21 cellular contexts compared by ENCODE assay signal in genomic region chr1:110171134-110171733, GRCh38. TPM values are rescaled to one million over a fixed set of nuclear protein-coding genes. Genes with fewer than 3 reads are reported as not detected.
DNase-seq lines count a peak whose midpoint lies in the region; ATAC-seq and TF ChIP-seq lines count a peak whose summit lies in the region.
"Had no signal": no experiment of that assay in that cellular context is flagged by ENCODE, and none has a peak within 500 bp of the region (broad histone marks: within the 10 kb centered on the region; RNA-seq: fewer than 3 reads in every experiment).

No MANE protein-coding gene starts in this region.

- TF ChIP-seq CTCF in dorsolateral prefrontal cortex (IDR thresholded peaks at IDR 0.05 in 54 of 56, conservative IDR thresholded peaks at IDR 0.05 in 2 of 56; ENCODE audit: low read depth in 1 of 56, partially characterized antibody in 56 of 56) (no peak), WTC11 (IDR thresholded peaks at IDR 0.05) (no peak)

- peak overlapping the region in 44 of 59 donors; percentile 0 to 69 (median 48) for H3K27ac ChIP-seq in dorsolateral prefrontal cortex

- H3K27me3 ChIP-seq in dorsolateral prefrontal cortex, result no peaks in the 10 kb centered on the region

- H3K36me3 Mint-ChIP-seq in WTC11 (no peaks in the 10 kb centered on the region), T-cell (no peaks in the 10 kb centered on the region)
- H3K36me3 Mint-ChIP-seq: activated naive CD8-positive, alpha-beta T cell treated with anti-CD3 and anti-CD28 coated beads for 36 hours; IgD-negative memory B cell; naive thymus-derived CD8-positive, alpha-beta T cell had no signal

- H3K4me1 Mint-ChIP-seq in WTC11, result peaks cover 10% of the 10 kb centered on the region
- H3K4me1 Mint-ChIP-seq in T-cell, result no peaks in the 10 kb centered on the region
- H3K4me1 Mint-ChIP-seq: activated CD4-positive, alpha-beta T cell treated with anti-CD3 and anti-CD28 coated beads, Interleukin-2, amount 10 ng/mL, durations not matched to agents 7 days and 5 days; activated naive CD8-positive, alpha-beta T cell treated with anti-CD3 and anti-CD28 coated beads for 36 hours; B cell; IgD-negative memory B cell; naive thymus-derived CD8-positive, alpha-beta T cell had no signal

- no peak for ATAC-seq in WTC11
- ATAC-seq in T-cell (replicated peaks in 1 of 4), result no peak
- ATAC-seq: naive thymus-derived CD8-positive, alpha-beta T cell had no signal

- no peak overlapping the region for H3K4me3 ChIP-seq in dorsolateral prefrontal cortex
- no peak overlapping the region for H3K4me3 ChIP-seq in skeletal muscle cell (ENCODE audit: low read depth, low read length)

- POLR2A ChIA-PET in WTC11 (lab: Charles Lee), result no interaction called here
- POLR2A ChIA-PET in T-cell (lab: Charles Lee), result no interaction called here

- DNase-seq in NCI-H524 (lab: John Stamatoyannopoulos, UW), result peak; percentile 95 to 99
- DNase-seq in dorsolateral prefrontal cortex, result peak in 1 of 10 donors; percentile 67
- peak; percentile 6 for DNase-seq in skeletal muscle cell (ENCODE audit: low read depth)
- no peak for DNase-seq in WTC11 (ENCODE audit: low spot score)
- no peak for DNase-seq in activated T-cell treated with anti-CD3 and anti-CD28 coated beads, Interleukin-2, amount 50 U/mL, for 1 hour
- no peak for DNase-seq in T-cell
- DNase-seq: activated CD4-positive, alpha-beta T cell treated with anti-CD3 and anti-CD28 coated beads, Interleukin-2, amount 10 ng/mL, durations not matched to agents 7 days and 5 days; activated naive CD8-positive, alpha-beta T cell treated with anti-CD3 and anti-CD28 coated beads for 36 hours; activated T-cell treated with anti-CD3 and anti-CD28 coated beads, Interleukin-2, amount 50 U/mL, for 48 hours; DMS53; foreskin fibroblast; HFFc6; NCI-H1048; NCI-H774; stimulated activated CD4-positive, alpha-beta T cell treated with anti-CD3 and anti-CD28 coated beads, Interleukin-2, amount 100 ng/mL, for 24 hours had no signal

- no peak for TF ChIP-seq EP300 in Ishikawa (IDR thresholded peaks at IDR 0.05; ENCODE audit: borderline replicate concordance)

- H3K4me3 Mint-ChIP-seq in WTC11 (no peak overlapping the region), T-cell (no peak overlapping the region)
- H3K4me3 Mint-ChIP-seq: activated CD4-positive, alpha-beta T cell treated with anti-CD3 and anti-CD28 coated beads, Interleukin-2, amount 10 ng/mL, durations not matched to agents 7 days and 5 days; activated naive CD8-positive, alpha-beta T cell treated with anti-CD3 and anti-CD28 coated beads for 36 hours; B cell; HFFc6; IgD-negative memory B cell; naive thymus-derived CD8-positive, alpha-beta T cell; T-helper 2 cell treated with Interferon-gamma antibody and Interleukin-4, amounts not matched to agents 5 μg/mL and 100 μg/mL, for 36 hours had no signal

- H3K27me3 Mint-ChIP-seq in WTC11 (ENCODE audit: low read depth), result no peaks in the 10 kb centered on the region; the same call in 1 of the 2 replicates
- H3K27me3 Mint-ChIP-seq in T-cell, result peaks cover 7 to 14% of the 10 kb centered on the region in 2 donors
- H3K27me3 Mint-ChIP-seq: activated CD4-positive, alpha-beta T cell treated with anti-CD3 and anti-CD28 coated beads, Interleukin-2, amount 10 ng/mL, durations not matched to agents 7 days and 5 days had no signal

- TF ChIP-seq RAD21 in Ishikawa (IDR thresholded peaks at IDR 0.05; ENCODE audit: low read depth), result no peak

- H3K27ac Mint-ChIP-seq in WTC11, result no peak overlapping the region
- H3K27ac Mint-ChIP-seq in T-cell, result no peak overlapping the region
- H3K27ac Mint-ChIP-seq: activated CD4-positive, alpha-beta T cell treated with anti-CD3 and anti-CD28 coated beads, Interleukin-2, amount 10 ng/mL, durations not matched to agents 7 days and 5 days; activated naive CD8-positive, alpha-beta T cell treated with anti-CD3 and anti-CD28 coated beads for 36 hours; B cell; HFFc6; T-helper 2 cell treated with Interferon-gamma antibody and Interleukin-4, amounts not matched to agents 5 μg/mL and 100 μg/mL, for 36 hours had no signal

- intact Hi-C loops in dorsolateral prefrontal cortex (cut with DNase I), result no loop called here

- no peaks in the 10 kb centered on the region for H3K9me3 Mint-ChIP-seq in WTC11
- no peaks in the 10 kb centered on the region for H3K9me3 Mint-ChIP-seq in T-cell
- H3K9me3 Mint-ChIP-seq: activated CD4-positive, alpha-beta T cell treated with anti-CD3 and anti-CD28 coated beads, Interleukin-2, amount 10 ng/mL, durations not matched to agents 7 days and 5 days; activated naive CD8-positive, alpha-beta T cell treated with anti-CD3 and anti-CD28 coated beads for 36 hours; HFFc6; IgD-negative memory B cell; naive thymus-derived CD8-positive, alpha-beta T cell; T-helper 2 cell treated with Interferon-gamma antibody and Interleukin-4, amounts not matched to agents 5 μg/mL and 100 μg/mL, for 36 hours had no signal

- CTCF ChIA-PET in WTC11 (lab: Charles Lee) (interaction anchor here (0.6 to 6.6 kb wide), 3 partner anchors 26 to 111 kb away, joined by 3 to 36 read pairs (median 5); no protein-coding TSS in a partner anchor), T-cell (lab: Charles Lee) (no interaction called here)

TF ChIP-seq in Ishikawa, 13 proteins besides CTCF, POLR2A, EP300 and RAD21:
- TF ChIP-seq FOXM1 (IDR thresholded peaks at IDR 0.05; ENCODE audit: borderline replicate concordance, low read depth) (no peak), TAF1 (IDR thresholded peaks at IDR 0.05; ENCODE audit: low read depth) (no peak), CREB1 (IDR thresholded peaks at IDR 0.05; ENCODE audit: low read depth) (no peak), TCF12 (IDR thresholded peaks at IDR 0.05; ENCODE audit: low read depth) (peak; percentile 48; the same call in 1 of the 2 replicates), NFIC (IDR thresholded peaks at IDR 0.05) (peak; percentile 79), USF1 (IDR thresholded peaks at IDR 0.05) (no peak), TEAD4 (IDR thresholded peaks at IDR 0.05) (no peak)
- TF ChIP-seq, protein P1, sequence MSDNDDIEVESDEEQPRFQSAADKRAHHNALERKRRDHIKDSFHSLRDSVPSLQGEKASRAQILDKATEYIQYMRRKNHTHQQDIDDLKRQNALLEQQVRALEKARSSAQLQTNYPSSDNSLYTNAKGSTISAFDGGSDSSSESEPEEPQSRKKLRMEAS (IDR thresholded peaks at IDR 0.05), result no peak

TF ChIP-seq in WTC11, 78 proteins besides CTCF, POLR2A, EP300 and RAD21:
- TF ChIP-seq TCF7 (CRISPR knock-in tag; IDR thresholded peaks at IDR 0.05; ENCODE audit: low read depth) (no peak), ZNF121 (CRISPR knock-in tag; IDR thresholded peaks at IDR 0.05) (no peak), ZNF232 (CRISPR knock-in tag; IDR thresholded peaks at IDR 0.05) (no peak), ATF1 (CRISPR knock-in tag; IDR thresholded peaks at IDR 0.05) (no peak), MYBL2 (CRISPR knock-in tag; IDR thresholded peaks at IDR 0.05) (no peak), CREM (CRISPR knock-in tag; IDR thresholded peaks at IDR 0.05) (no peak), ELF4 (CRISPR knock-in tag; IDR thresholded peaks at IDR 0.05; ENCODE audit: low read depth) (no peak), E2F1 (CRISPR knock-in tag; IDR thresholded peaks at IDR 0.05) (no peak), ATF3 (CRISPR knock-in tag; conservative IDR thresholded peaks at IDR 0.05) (no peak), KAT7 (CRISPR knock-in tag; IDR thresholded peaks at IDR 0.05; ENCODE audit: borderline replicate concordance) (no peak), EMX1 (CRISPR knock-in tag; IDR thresholded peaks at IDR 0.05) (no peak), SOX15 (CRISPR knock-in tag; IDR thresholded peaks at IDR 0.05) (no peak)
- TF ChIP-seq, protein P2, sequence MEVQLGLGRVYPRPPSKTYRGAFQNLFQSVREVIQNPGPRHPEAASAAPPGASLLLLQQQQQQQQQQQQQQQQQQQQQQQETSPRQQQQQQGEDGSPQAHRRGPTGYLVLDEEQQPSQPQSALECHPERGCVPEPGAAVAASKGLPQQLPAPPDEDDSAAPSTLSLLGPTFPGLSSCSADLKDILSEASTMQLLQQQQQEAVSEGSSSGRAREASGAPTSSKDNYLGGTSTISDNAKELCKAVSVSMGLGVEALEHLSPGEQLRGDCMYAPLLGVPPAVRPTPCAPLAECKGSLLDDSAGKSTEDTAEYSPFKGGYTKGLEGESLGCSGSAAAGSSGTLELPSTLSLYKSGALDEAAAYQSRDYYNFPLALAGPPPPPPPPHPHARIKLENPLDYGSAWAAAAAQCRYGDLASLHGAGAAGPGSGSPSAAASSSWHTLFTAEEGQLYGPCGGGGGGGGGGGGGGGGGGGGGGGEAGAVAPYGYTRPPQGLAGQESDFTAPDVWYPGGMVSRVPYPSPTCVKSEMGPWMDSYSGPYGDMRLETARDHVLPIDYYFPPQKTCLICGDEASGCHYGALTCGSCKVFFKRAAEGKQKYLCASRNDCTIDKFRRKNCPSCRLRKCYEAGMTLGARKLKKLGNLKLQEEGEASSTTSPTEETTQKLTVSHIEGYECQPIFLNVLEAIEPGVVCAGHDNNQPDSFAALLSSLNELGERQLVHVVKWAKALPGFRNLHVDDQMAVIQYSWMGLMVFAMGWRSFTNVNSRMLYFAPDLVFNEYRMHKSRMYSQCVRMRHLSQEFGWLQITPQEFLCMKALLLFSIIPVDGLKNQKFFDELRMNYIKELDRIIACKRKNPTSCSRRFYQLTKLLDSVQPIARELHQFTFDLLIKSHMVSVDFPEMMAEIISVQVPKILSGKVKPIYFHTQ (CRISPR knock-in tag; IDR thresholded peaks at IDR 0.05), result no peak

RNA-seq across cellular contexts. Expression of gene SLC6A17, which starts 20.9 kb away (rescaled TPM):
- total RNA-seq in dorsolateral prefrontal cortex (100 to 1,000 TPM in 89 of 120 experiments, 10 to 100 TPM in 31; 37.5 to 182 (median 122) TPM), WTC11 (2021) (0.09 to 0.24 TPM (median 0.16 TPM) in 3 replicates), T-cell (not detected)
- total RNA-seq: activated CD4-positive, alpha-beta T cell treated with anti-CD3 and anti-CD28 coated beads, Interleukin-2, amount 10 ng/mL, durations not matched to agents 7 days and 5 days; B cell; naive thymus-derived CD8-positive, alpha-beta T cell had no signal

RNA-seq across cellular contexts. Expression of gene KCNC4, which starts 38.9 kb away (rescaled TPM):
- total RNA-seq in dorsolateral prefrontal cortex (10 to 100 TPM; 16.2 to 73.4 (median 46.6) TPM), WTC11 (2021) (19.9 to 21.9 TPM (median 21.9 TPM) in 3 replicates), T-cell (10 to 100 TPM; 11.0 to 19.4 (median 15.0) TPM)

RNA-seq across cellular contexts. Expression of gene UBL4B, which starts 59.0 kb away (rescaled TPM):
- total RNA-seq in dorsolateral prefrontal cortex (1 to 10 TPM in 31 of 120 experiments, under 1 TPM in 53, not detected in 36; 0.28 to 5.6 (median 0.70) TPM), WTC11 (2021) (0.11 TPM in 1 of 3 replicates, not detected in the others), T-cell (not detected)
- total RNA-seq: activated CD4-positive, alpha-beta T cell treated with anti-CD3 and anti-CD28 coated beads, Interleukin-2, amount 10 ng/mL, durations not matched to agents 7 days and 5 days; activated naive CD8-positive, alpha-beta T cell treated with anti-CD3 and anti-CD28 coated beads for 36 hours; B cell; cardiac septum; naive thymus-derived CD8-positive, alpha-beta T cell had no signal

Comparison
In these comparisons a context has a peak if more than half of its experiments do, and no peak if none do; other contexts are left out.
1. DNase-seq: peak in NCI-H524 (2 of 2) and skeletal muscle cell (single experiment); none in WTC11 (single experiment), activated T-cell treated with anti-CD3 and anti-CD28 coated beads, Interleukin-2, amount 50 U/mL, for 1 hour (single experiment) and T-cell (0 of 34).
2. RNA of gene SLC6A17, which starts 20.9 kb away (total RNA-seq): 37.5 to 182 TPM in dorsolateral prefrontal cortex; 0.09 to 0.24 TPM in WTC11 and not detected in T-cell; every median in the first group is over 10 times any median in the second.